ENCODE assay signal across 16 cellular contexts in genomic region chr3:37872413-37873160, GRCh38.
"Had no signal": no experiment of that assay in that cellular context is flagged by ENCODE, and none has a peak within 500 bp of the region (broad histone marks: within the 10 kb centered on the region; RNA-seq: fewer than 3 reads in every experiment).

No MANE protein-coding gene starts in this region.

- H3K36me3 ChIP-seq: adrenal gland, esophagus muscularis mucosa, lower lobe of right lung, spleen, upper lobe of left lung had no signal

- FAIRE-seq: frontal cortex had no signal

- DNase-seq: activated CD4-positive, CD25-positive, alpha-beta regulatory T cell treated with anti-CD3 and anti-CD28 coated beads, Interleukin-2, amount 50 U/mL, for 72 hours; activated naive CD4-positive, alpha-beta T cell treated with anti-CD3 and anti-CD28 coated beads, Interleukin-2, amount 10 ng/mL, durations not matched to agents 7 days and 5 days; activated T-cell treated with anti-CD3 and anti-CD28 coated beads, Interleukin-2, amount 50 U/mL, for 1 hour; cortex of kidney; effector CD4-positive, alpha-beta T cell; head of caudate nucleus; left cardiac atrium; lower lobe of right lung; psoas muscle; spleen; stimulated activated naive CD8-positive, alpha-beta T cell treated with anti-CD3 and anti-CD28 coated beads, Interleukin-15, amount 100 ng/mL, for 72 hours; upper lobe of left lung had no signal

- H3K27me3 ChIP-seq: adrenal gland, esophagus muscularis mucosa, spleen, upper lobe of left lung had no signal

- H3K4me1 ChIP-seq: adrenal gland, lower lobe of right lung, psoas muscle, spleen had no signal

- H3K27ac ChIP-seq: adrenal gland, esophagus muscularis mucosa, lower lobe of right lung, psoas muscle, spleen, upper lobe of left lung had no signal

- H3K4me3 ChIP-seq: adrenal gland, esophagus muscularis mucosa, lower lobe of right lung, psoas muscle, spleen, upper lobe of left lung had no signal

- H3K9me3 ChIP-seq: adrenal gland had no signal

- ATAC-seq: left cardiac atrium; lower lobe of right lung; psoas muscle; sciatic nerve; stimulated activated naive CD8-positive, alpha-beta T cell treated with anti-CD3 and anti-CD28 coated beads, Interleukin-15, amount 100 ng/mL, for 72 hours had no signal
